Comparison of ENCODE assay signal across 10 cellular contexts in the genomic region with DNA sequence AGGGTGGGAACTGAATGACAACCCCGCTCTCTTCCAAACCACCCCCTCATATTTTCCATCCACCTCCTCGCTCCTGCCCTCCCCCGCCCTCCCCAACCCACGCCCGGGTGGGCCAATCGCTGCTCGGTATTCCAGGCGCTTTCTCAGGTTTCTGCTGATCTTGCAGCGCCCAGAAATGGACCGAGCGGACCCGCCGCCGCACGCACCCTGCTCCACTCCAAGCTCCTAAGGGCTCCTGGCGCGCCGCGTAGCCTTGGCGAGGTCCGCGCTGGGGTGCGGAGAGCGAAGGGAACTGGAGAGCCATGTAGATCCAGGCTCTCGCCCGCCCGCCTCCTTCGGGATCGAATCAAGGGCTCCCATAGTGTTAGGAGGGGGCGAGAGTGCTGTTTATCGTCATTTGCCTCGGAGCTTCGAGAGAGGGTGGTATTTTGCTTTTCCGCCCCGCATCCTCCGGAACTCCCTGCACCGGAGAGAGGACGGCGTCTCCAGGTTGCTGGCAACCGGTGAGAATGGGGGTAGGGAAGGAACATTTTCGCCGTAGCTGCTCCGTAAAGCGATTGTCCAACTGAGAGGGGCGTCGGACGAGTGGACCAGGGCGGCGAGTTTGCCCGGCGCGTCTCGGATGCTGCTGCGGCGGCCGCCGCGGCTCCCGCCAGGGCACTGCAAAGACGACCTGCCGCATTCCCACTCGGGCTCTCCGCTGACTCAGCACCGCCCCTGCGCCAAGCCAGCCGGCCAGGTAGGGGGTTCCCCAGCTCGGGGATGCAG. TPM values are rescaled to one million over a fixed set of nuclear protein-coding genes. Genes with fewer than 3 reads are reported as not detected.
DNase-seq lines count a peak whose midpoint lies in the region; TF ChIP-seq lines count a peak whose summit lies in the region.
"Had no signal": no experiment of that assay in that cellular context is flagged by ENCODE, and none has a peak within 500 bp of the region (broad histone marks: within the 10 kb centered on the region; RNA-seq: fewer than 3 reads in every experiment).

Gene KCNA1, plus strand, starts transcription at position 172 of the 768 bp plus-strand sequence. CDS start 1,474 bp downstream, outside the sequence.

- peak; percentile 43 for DNase-seq in ELF-1 (ENCODE audit: low read depth, low spot score)
- peak; percentile 29 for DNase-seq in NCI-H1694 treated with DMSO at 0.1 percent for 48 hours (lab: John Stamatoyannopoulos, UW)
- DNase-seq in transverse colon = no peak
- no peak for DNase-seq in RWPE1 (ENCODE audit: low spot score)
- DNase-seq in NOMO-1 (lab: John Stamatoyannopoulos, UW; ENCODE audit: unreplicated experiment in 2 of 2) = no peak
- DNase-seq in NCI-H1436 treated with DMSO at 0.1 percent for 48 hours (lab: John Stamatoyannopoulos, UW) = no peak

- POLR2A ChIA-PET in RWPE1 (lab: Yijun Ruan, JAX; ENCODE audit: low non-redundant PET) = no interaction called here

- H3K4me3 Mint-ChIP-seq in dendritic cell treated with granulocyte-macrophage colony-stimulating factor and Interleukin-4, amounts not matched to agents 40 ng/mL and 50 ng/mL, for 4 days = peak within 1 kb of the TSS; percentile 18

- 0 to 1% methylated on average over 20 to 44 of the region's 67 CpGs for WGBS in mesodermal cell (ENCODE audit: insufficient coverage in 2 of 2), 2 experiments
- 0 to 11% methylated on average over 2 to 64 of the region's 67 CpGs for WGBS in transverse colon (ENCODE audit: low coverage in 1 of 2), 2 donors

- TF ChIP-seq POLR2A in transverse colon (IDR thresholded peaks at IDR 0.05) = no peak

- H3K4me1 ChIP-seq in mesodermal cell (ENCODE audit: control insufficient read depth, insufficient read depth, low read length, poor library complexity, severe bottlenecking) (peaks cover 6% of the 10 kb centered on the region), transverse colon (peaks cover 0 to 27% (median 14%) of the 10 kb centered on the region in 4 donors)

- H3K27ac Mint-ChIP-seq in dendritic cell treated with granulocyte-macrophage colony-stimulating factor and Interleukin-4, amounts not matched to agents 40 ng/mL and 50 ng/mL, for 4 days = no peak within 1 kb of the TSS

- H3K4me3 ChIP-seq in mesodermal cell (ENCODE audit: extremely low read depth, insufficient read depth, low read length, poor library complexity, severe bottlenecking) (peak within 1 kb of the TSS; percentile 35), transverse colon (peak within 1 kb of the TSS; percentile 7 to 57 (median 26))

- H3K9me3 Mint-ChIP-seq in dendritic cell treated with granulocyte-macrophage colony-stimulating factor and Interleukin-4, amounts not matched to agents 40 ng/mL and 50 ng/mL, for 4 days = no peaks in the 10 kb centered on the region

- no peaks in the 10 kb centered on the region for H3K9me3 ChIP-seq in mesodermal cell (ENCODE audit: control insufficient read depth, low read length)
- H3K9me3 ChIP-seq in transverse colon = no peaks in the 10 kb centered on the region

- H3K27me3 ChIP-seq in transverse colon = peaks cover 97% of the 10 kb centered on the region

- intact Hi-C loops in dendritic cell treated with granulocyte-macrophage colony-stimulating factor and Interleukin-4, amounts not matched to agents 40 ng/mL and 50 ng/mL, for 4 days (cut with micrococcal nuclease) = no loop called here
- intact Hi-C loops in transverse colon (cut with DNase I; ENCODE audit: low total_unique reads) = loop anchor here (10.0 kb wide), 1 partner anchor 45 kb away; no protein-coding TSS in a partner anchor

- H3K36me3 ChIP-seq in mesodermal cell (ENCODE audit: control insufficient read depth, insufficient read depth, low read length) (no peaks in the 10 kb centered on the region), transverse colon (no peaks in the 10 kb centered on the region)

- in situ Hi-C loops in transverse colon (cut with MboI; ENCODE audit: low pct_ligation_motif_present in 1 of 4, low pct_unique_long_range_greater_than_20kb in 1 of 4, low sequenced_read_pairs in 3 of 4) = no loop called here

- H3K27me3 Mint-ChIP-seq in dendritic cell treated with granulocyte-macrophage colony-stimulating factor and Interleukin-4, amounts not matched to agents 40 ng/mL and 50 ng/mL, for 4 days = peaks cover 52% of the 10 kb centered on the region

- peaks cover 5% of the 10 kb centered on the region for H3K4me1 Mint-ChIP-seq in dendritic cell treated with granulocyte-macrophage colony-stimulating factor and Interleukin-4, amounts not matched to agents 40 ng/mL and 50 ng/mL, for 4 days (ENCODE audit: low read depth)

- no peak for TF ChIP-seq CTCF in transverse colon (IDR thresholded peaks at IDR 0.05)
- no peak for TF ChIP-seq CTCF in RWPE1 (conservative IDR thresholded peaks at IDR 0.05; ENCODE audit: low read depth)

- H3K36me3 Mint-ChIP-seq in dendritic cell treated with granulocyte-macrophage colony-stimulating factor and Interleukin-4, amounts not matched to agents 40 ng/mL and 50 ng/mL, for 4 days (ENCODE audit: low read depth) = no peaks in the 10 kb centered on the region

- CTCF ChIA-PET in RWPE1 (lab: Yijun Ruan, JAX) = interaction anchor here (0.6 to 0.7 kb wide), 2 partner anchors 10 to 51 kb away, joined by 3 to 4 read pairs; no protein-coding TSS in a partner anchor

- H3K27ac ChIP-seq in mesodermal cell (ENCODE audit: low read depth, low read length, severe bottlenecking) = no peak within 1 kb of the TSS
- H3K27ac ChIP-seq in transverse colon = no peak within 1 kb of the TSS
- H3K27ac ChIP-seq in RWPE1 = no peak within 1 kb of the TSS

- TF ChIP-seq EP300 in transverse colon (IDR thresholded peaks at IDR 0.05; ENCODE audit: low read depth) = no peak

RNA-seq across cellular contexts. Expression of gene KCNA1, which starts in this region (rescaled TPM):
- polyA plus RNA-seq in mesodermal cell (2013, experiment 1 of 2) = 0.37 TPM
- polyA plus RNA-seq in mesodermal cell (2013, experiment 2 of 2) = 0.15 TPM
- under 1 TPM in 3 of 4 donors, not detected in 1; 0.32 to 0.75 (median 0.41) TPM for total RNA-seq in transverse colon
- total RNA-seq: glomerular endothelial cell, HT1080 had no signal

Comparison
In these comparisons a context has a peak if more than half of its experiments do, and no peak if none do; other contexts are left out.
1. DNase-seq: peak in ELF-1 (single experiment) and NCI-H1694 treated with DMSO at 0.1 percent for 48 hours (single experiment); none in transverse colon (single experiment), RWPE1 (single experiment), NOMO-1 (0 of 2) and NCI-H1436 treated with DMSO at 0.1 percent for 48 hours (single experiment).